Comparison of ENCODE assay signal across 1 cellular context in the genomic region with DNA sequence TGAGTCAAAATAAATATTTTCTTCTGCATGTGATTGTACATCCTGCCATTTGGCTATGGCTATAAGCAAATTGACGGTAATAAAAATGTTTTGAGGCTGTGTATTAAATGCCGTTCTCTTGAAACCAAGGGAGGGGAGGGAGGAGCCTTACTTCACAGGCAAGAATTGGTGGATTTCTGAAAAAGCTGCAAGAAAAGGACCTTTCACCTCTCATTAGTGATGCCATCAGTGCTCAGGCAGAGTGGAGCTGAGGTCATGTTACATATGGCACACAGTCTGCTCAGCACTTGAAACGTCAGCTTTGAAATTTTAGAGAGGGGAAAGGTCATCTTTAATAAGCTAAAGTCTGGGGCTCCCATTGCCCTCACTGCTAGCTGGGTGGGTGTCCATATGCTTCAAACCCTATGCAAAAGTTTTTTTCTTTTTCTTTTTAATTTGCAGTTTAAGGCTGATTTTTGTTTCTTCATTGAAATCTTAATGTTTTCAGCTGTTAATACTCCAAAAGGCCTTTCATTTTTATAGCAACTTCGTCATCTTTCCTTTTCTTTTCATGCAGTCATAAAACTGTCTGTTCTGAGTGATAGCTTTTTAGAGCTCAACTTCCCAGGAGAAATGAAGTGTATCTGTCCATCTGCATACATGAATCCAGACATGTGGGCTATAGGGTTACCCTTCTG.
TF ChIP-seq lines count a peak whose summit lies in the region.

No MANE protein-coding gene starts in this region.

TF ChIP-seq in HepG2, 621 proteins besides CTCF, POLR2A, EP300 and RAD21 (continued from another document and continues in another):
- no peak for TF ChIP-seq ARNT (IDR thresholded peaks at IDR 0.05)
- no peak for TF ChIP-seq GATAD1 (CRISPR knock-in tag; IDR thresholded peaks at IDR 0.05)
- no peak for TF ChIP-seq ZBTB7B (CRISPR knock-in tag; IDR thresholded peaks at IDR 0.05)
- no peak for TF ChIP-seq IRX3 (CRISPR knock-in tag; IDR thresholded peaks at IDR 0.05; ENCODE audit: borderline replicate concordance, low read depth)
- no peak for TF ChIP-seq GTF3A (CRISPR knock-in tag; conservative IDR thresholded peaks at IDR 0.05)
- no peak for TF ChIP-seq PAWR (CRISPR knock-in tag; IDR thresholded peaks at IDR 0.05; ENCODE audit: borderline replicate concordance)
- TF ChIP-seq RBM22 (optimal IDR thresholded peaks at IDR 0.05; ENCODE audit: low read length): no peak
- TF ChIP-seq MAFF (IDR thresholded peaks at IDR 0.05; ENCODE audit: low read depth, low read length): no peak
- no peak for TF ChIP-seq ZNF883 (CRISPR knock-in tag; IDR thresholded peaks at IDR 0.05; ENCODE audit: not compliant biosample characterization)
- TF ChIP-seq ZNF230 (CRISPR knock-in tag; IDR thresholded peaks at IDR 0.05): no peak
- no peak for TF ChIP-seq TCF7 (IDR thresholded peaks at IDR 0.05; ENCODE audit: low read depth)
- TF ChIP-seq TEAD2 (CRISPR knock-in tag; IDR thresholded peaks at IDR 0.05): no peak
- TF ChIP-seq, protein P1, sequence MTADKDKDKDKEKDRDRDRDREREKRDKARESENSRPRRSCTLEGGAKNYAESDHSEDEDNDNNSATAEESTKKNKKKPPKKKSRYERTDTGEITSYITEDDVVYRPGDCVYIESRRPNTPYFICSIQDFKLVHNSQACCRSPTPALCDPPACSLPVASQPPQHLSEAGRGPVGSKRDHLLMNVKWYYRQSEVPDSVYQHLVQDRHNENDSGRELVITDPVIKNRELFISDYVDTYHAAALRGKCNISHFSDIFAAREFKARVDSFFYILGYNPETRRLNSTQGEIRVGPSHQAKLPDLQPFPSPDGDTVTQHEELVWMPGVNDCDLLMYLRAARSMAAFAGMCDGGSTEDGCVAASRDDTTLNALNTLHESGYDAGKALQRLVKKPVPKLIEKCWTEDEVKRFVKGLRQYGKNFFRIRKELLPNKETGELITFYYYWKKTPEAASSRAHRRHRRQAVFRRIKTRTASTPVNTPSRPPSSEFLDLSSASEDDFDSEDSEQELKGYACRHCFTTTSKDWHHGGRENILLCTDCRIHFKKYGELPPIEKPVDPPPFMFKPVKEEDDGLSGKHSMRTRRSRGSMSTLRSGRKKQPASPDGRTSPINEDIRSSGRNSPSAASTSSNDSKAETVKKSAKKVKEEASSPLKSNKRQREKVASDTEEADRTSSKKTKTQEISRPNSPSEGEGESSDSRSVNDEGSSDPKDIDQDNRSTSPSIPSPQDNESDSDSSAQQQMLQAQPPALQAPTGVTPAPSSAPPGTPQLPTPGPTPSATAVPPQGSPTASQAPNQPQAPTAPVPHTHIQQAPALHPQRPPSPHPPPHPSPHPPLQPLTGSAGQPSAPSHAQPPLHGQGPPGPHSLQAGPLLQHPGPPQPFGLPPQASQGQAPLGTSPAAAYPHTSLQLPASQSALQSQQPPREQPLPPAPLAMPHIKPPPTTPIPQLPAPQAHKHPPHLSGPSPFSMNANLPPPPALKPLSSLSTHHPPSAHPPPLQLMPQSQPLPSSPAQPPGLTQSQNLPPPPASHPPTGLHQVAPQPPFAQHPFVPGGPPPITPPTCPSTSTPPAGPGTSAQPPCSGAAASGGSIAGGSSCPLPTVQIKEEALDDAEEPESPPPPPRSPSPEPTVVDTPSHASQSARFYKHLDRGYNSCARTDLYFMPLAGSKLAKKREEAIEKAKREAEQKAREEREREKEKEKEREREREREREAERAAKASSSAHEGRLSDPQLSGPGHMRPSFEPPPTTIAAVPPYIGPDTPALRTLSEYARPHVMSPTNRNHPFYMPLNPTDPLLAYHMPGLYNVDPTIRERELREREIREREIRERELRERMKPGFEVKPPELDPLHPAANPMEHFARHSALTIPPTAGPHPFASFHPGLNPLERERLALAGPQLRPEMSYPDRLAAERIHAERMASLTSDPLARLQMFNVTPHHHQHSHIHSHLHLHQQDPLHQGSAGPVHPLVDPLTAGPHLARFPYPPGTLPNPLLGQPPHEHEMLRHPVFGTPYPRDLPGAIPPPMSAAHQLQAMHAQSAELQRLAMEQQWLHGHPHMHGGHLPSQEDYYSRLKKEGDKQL (CRISPR knock-in tag; IDR thresholded peaks at IDR 0.05; ENCODE audit: low read depth): no peak
- TF ChIP-seq KLF6 (CRISPR knock-in tag; IDR thresholded peaks at IDR 0.05): no peak
- no peak for TF ChIP-seq SNAI1 (CRISPR knock-in tag; IDR thresholded peaks at IDR 0.05; ENCODE audit: borderline replicate concordance)
- TF ChIP-seq MXI1 (IDR thresholded peaks at IDR 0.05; ENCODE audit: borderline replicate concordance, low read depth, low read length): no peak
- TF ChIP-seq, protein P2, sequence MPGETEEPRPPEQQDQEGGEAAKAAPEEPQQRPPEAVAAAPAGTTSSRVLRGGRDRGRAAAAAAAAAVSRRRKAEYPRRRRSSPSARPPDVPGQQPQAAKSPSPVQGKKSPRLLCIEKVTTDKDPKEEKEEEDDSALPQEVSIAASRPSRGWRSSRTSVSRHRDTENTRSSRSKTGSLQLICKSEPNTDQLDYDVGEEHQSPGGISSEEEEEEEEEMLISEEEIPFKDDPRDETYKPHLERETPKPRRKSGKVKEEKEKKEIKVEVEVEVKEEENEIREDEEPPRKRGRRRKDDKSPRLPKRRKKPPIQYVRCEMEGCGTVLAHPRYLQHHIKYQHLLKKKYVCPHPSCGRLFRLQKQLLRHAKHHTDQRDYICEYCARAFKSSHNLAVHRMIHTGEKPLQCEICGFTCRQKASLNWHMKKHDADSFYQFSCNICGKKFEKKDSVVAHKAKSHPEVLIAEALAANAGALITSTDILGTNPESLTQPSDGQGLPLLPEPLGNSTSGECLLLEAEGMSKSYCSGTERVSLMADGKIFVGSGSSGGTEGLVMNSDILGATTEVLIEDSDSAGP (CRISPR knock-in tag; IDR thresholded peaks at IDR 0.05; ENCODE audit: borderline replicate concordance): no peak
- TF ChIP-seq ZNF652 (CRISPR knock-in tag; IDR thresholded peaks at IDR 0.05; ENCODE audit: borderline replicate concordance, low read depth): no peak
- no peak for TF ChIP-seq MYC (CRISPR knock-in tag; IDR thresholded peaks at IDR 0.05; ENCODE audit: borderline replicate concordance)
- TF ChIP-seq, protein P3, sequence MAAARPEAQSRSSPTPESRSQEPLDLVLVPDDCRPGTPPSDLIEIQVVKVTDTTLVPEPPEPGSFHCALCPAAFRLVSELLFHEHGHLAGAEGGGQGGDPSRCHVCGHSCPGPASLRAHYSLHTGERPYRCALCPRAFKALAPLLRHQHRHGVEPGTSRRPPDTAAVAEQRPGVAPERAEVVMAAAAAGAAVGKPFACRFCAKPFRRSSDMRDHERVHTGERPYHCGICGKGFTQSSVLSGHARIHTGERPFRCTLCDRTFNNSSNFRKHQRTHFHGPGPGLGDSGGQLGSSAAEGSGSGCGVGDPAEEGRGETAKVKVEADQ (CRISPR knock-in tag; IDR thresholded peaks at IDR 0.05; ENCODE audit: borderline replicate concordance): no peak
- TF ChIP-seq ZNF468 (CRISPR knock-in tag; IDR thresholded peaks at IDR 0.05): no peak
- TF ChIP-seq SIX4 (CRISPR knock-in tag; IDR thresholded peaks at IDR 0.05): peak; percentile 81; the same call in 1 of the 2 replicates
- TF ChIP-seq, protein P4, sequence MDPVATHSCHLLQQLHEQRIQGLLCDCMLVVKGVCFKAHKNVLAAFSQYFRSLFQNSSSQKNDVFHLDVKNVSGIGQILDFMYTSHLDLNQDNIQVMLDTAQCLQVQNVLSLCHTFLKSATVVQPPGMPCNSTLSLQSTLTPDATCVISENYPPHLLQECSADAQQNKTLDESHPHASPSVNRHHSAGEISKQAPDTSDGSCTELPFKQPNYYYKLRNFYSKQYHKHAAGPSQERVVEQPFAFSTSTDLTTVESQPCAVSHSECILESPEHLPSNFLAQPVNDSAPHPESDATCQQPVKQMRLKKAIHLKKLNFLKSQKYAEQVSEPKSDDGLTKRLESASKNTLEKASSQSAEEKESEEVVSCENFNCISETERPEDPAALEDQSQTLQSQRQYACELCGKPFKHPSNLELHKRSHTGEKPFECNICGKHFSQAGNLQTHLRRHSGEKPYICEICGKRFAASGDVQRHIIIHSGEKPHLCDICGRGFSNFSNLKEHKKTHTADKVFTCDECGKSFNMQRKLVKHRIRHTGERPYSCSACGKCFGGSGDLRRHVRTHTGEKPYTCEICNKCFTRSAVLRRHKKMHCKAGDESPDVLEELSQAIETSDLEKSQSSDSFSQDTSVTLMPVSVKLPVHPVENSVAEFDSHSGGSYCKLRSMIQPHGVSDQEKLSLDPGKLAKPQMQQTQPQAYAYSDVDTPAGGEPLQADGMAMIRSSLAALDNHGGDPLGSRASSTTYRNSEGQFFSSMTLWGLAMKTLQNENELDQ (CRISPR knock-in tag; IDR thresholded peaks at IDR 0.05; ENCODE audit: borderline replicate concordance): no peak
- no peak for TF ChIP-seq CEBPB (IDR thresholded peaks at IDR 0.05; ENCODE audit: borderline replicate concordance, low read depth, low read length)
- TF ChIP-seq, protein P5, sequence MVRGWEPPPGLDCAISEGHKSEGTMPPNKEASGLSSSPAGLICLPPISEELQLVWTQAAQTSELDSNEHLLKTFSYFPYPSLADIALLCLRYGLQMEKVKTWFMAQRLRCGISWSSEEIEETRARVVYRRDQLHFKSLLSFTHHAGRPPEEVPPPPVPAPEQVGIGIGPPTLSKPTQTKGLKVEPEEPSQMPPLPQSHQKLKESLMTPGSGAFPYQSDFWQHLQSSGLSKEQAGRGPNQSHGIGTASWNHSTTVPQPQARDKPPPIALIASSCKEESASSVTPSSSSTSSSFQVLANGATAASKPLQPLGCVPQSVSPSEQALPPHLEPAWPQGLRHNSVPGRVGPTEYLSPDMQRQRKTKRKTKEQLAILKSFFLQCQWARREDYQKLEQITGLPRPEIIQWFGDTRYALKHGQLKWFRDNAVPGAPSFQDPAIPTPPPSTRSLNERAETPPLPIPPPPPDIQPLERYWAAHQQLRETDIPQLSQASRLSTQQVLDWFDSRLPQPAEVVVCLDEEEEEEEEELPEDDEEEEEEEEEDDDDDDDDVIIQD (CRISPR knock-in tag; IDR thresholded peaks at IDR 0.05; ENCODE audit: low read depth): 0 out of 2 replicates have a peak, but pooled peaks have one; percentile 30
- no peak for TF ChIP-seq ZSCAN21 (CRISPR knock-in tag; IDR thresholded peaks at IDR 0.05; ENCODE audit: borderline replicate concordance)
- TF ChIP-seq ETV6 (CRISPR knock-in tag; conservative IDR thresholded peaks at IDR 0.05): no peak
- peak; percentile 36; the same call in 1 of the 2 replicates for TF ChIP-seq ZMYM4 (CRISPR knock-in tag; IDR thresholded peaks at IDR 0.05)
- TF ChIP-seq MIXL1 (CRISPR knock-in tag; IDR thresholded peaks at IDR 0.05): peak; percentile 23; the same call in 1 of the 2 replicates
- TF ChIP-seq, protein P6, sequence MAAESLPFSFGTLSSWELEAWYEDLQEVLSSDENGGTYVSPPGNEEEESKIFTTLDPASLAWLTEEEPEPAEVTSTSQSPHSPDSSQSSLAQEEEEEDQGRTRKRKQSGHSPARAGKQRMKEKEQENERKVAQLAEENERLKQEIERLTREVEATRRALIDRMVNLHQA (CRISPR knock-in tag; IDR thresholded peaks at IDR 0.05): no peak
- peak; percentile 83 for TF ChIP-seq HOXA3 (CRISPR knock-in tag; IDR thresholded peaks at IDR 0.05)
- TF ChIP-seq, protein P7, sequence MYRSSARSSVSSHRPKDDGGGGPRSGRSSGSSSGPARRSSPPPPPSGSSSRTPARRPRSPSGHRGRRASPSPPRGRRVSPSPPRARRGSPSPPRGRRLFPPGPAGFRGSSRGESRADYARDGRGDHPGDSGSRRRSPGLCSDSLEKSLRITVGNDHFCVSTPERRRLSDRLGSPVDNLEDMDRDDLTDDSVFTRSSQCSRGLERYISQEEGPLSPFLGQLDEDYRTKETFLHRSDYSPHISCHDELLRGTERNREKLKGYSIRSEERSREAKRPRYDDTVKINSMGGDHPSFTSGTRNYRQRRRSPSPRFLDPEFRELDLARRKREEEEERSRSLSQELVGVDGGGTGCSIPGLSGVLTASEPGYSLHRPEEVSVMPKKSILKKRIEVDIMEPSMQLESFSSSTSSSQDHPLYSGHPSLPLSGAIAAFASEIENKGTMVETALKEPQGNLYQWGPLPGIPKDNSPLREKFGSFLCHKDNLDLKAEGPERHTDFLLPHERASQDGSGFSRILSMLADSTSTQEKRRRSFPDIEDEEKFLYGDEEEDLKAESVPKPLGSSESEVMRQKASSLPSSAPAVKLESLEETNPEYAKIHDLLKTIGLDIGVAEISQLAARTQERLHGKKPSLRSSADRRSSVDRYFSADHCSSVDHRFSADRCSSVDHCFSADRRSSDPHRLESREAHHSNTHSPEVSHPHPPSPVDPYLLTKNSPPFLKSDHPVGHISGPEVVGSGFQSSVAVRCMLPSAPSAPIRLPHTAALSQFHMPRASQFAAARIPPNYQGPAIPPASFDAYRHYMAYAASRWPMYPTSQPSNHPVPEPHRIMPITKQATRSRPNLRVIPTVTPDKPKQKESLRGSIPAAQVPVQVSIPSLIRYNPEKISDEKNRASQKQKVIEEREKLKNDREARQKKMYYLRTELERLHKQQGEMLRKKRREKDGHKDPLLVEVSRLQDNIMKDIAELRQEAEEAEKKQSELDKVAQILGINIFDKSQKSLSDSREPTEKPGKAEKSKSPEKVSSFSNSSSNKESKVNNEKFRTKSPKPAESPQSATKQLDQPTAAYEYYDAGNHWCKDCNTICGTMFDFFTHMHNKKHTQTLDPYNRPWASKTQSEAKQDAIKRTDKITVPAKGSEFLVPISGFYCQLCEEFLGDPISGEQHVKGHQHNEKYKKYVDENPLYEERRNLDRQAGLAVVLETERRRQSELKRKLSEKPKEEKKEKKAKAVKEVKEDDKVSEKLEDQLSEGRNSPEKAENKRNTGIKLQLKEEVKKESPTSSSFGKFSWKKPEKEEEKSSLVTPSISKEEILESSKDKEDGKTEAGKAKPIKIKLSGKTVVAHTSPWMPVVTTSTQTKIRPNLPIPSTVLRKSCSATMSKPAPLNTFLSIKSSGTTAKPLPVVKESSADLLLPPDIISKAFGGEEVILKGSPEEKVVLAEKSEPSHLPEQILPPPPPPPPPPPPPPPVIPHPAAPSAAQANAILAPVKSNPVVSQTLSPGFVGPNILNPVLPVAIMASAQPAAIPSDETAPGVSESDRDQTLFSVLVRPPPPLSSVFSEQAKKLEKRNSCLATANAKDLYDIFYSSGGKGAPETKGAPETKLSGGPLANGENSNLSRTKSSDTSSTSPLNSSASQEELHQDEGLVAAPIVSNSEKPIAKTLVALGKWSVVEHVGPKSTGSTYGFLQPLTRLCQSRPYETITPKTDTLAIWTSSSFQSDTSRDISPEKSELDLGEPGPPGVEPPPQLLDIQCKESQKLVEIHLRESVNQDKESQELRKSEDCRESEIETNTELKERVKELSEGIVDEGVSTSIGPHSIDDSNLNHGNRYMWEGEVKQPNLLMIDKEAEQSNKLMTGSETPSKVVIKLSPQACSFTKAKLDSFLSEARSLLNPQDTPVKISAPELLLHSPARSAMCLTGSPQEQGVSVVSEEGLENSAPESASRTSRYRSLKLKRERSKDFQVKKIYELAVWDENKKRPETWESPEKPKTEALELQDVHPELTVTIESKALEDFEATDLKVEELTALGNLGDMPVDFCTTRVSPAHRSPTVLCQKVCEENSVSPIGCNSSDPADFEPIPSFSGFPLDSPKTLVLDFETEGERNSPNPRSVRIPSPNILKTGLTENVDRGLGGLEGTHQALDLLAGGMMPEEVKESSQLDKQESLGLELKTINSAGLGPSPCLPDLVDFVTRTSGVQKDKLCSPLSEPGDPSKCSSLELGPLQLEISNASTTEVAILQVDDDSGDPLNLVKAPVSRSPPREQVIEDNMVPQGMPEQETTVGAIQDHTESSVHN (CRISPR knock-in tag; IDR thresholded peaks at IDR 0.05): no peak
- TF ChIP-seq ZNF720 (CRISPR knock-in tag; IDR thresholded peaks at IDR 0.05): no peak
- TF ChIP-seq, protein P8, sequence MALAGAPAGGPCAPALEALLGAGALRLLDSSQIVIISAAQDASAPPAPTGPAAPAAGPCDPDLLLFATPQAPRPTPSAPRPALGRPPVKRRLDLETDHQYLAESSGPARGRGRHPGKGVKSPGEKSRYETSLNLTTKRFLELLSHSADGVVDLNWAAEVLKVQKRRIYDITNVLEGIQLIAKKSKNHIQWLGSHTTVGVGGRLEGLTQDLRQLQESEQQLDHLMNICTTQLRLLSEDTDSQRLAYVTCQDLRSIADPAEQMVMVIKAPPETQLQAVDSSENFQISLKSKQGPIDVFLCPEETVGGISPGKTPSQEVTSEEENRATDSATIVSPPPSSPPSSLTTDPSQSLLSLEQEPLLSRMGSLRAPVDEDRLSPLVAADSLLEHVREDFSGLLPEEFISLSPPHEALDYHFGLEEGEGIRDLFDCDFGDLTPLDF (CRISPR knock-in tag; IDR thresholded peaks at IDR 0.05): no peak
